ENCODE assay signal across 24 cellular contexts in genomic region chr4:58451707-58452106, GRCh38.
"Had no signal": no experiment of that assay in that cellular context is flagged by ENCODE, and none has a peak within 500 bp of the region (broad histone marks: within the 10 kb centered on the region; RNA-seq: fewer than 3 reads in every experiment).

No MANE protein-coding gene starts in this region.

- H3K27me3 ChIP-seq: hepatocyte, left lung had no signal

- H3K36me3 ChIP-seq: left lung, left ventricle myocardium inferior, lower lobe of right lung had no signal

- H3K4me2 ChIP-seq: hepatocyte had no signal

- H3K4me1 ChIP-seq: left lung, left ventricle myocardium inferior, lower lobe of right lung had no signal

- H3K4me3 ChIP-seq: hepatocyte, left lung, left ventricle myocardium inferior, lower lobe of right lung, lung, mucosa of descending colon had no signal

- H3K79me2 ChIP-seq: hepatocyte had no signal

- DNase-seq: hippocampal formation; hypothalamus; immature natural killer cell; islet precursor cell; kidney glomerular epithelial cell; left cardiac atrium; left colon; left lung; left ventricle myocardium inferior; left ventricle myocardium superior; lower lobe of right lung; mammary epithelial cell; mesenchymal stem cell; mesendoderm; midbrain; mucosa of descending colon; naive B cell; naive thymus-derived CD4-positive, alpha-beta T cell; naive thymus-derived CD8-positive, alpha-beta T cell had no signal

- H3K27ac ChIP-seq: hepatocyte, left lung, left ventricle myocardium inferior, lower lobe of right lung had no signal

- H3K9me3 ChIP-seq: left ventricle myocardium inferior, lower lobe of right lung, mucosa of descending colon had no signal

- ATAC-seq: left cardiac atrium; left colon; left lobe of liver; left lung; left ventricle myocardium superior; lower lobe of right lung; mucosa of descending colon; naive thymus-derived CD4-positive, alpha-beta T cell; naive thymus-derived CD8-positive, alpha-beta T cell had no signal

- FAIRE-seq: islet of Langerhans, keratinocyte had no signal

- H2AFZ ChIP-seq: hepatocyte had no signal
